ENCODE assay signal across 21 cellular contexts in genomic region chr3:60085649-60086048, GRCh38.
"Had no signal": no experiment of that assay in that cellular context is flagged by ENCODE, and none has a peak within 500 bp of the region (broad histone marks: within the 10 kb centered on the region; RNA-seq: fewer than 3 reads in every experiment).

No MANE protein-coding gene starts in this region.

- H3K27ac Mint-ChIP-seq: nephron; stimulated activated memory B cell treated with anti-CD40 and anti-IgM and Interleukin-4, amounts not matched to agents 10 μg/mL and 1 μg/mL and 100 μg/mL, for 72 hours had no signal

- H3K9me3 Mint-ChIP-seq: stimulated activated memory B cell treated with anti-CD40 and anti-IgM and Interleukin-4, amounts not matched to agents 10 μg/mL and 1 μg/mL and 100 μg/mL, for 72 hours had no signal

- H3K36me3 ChIP-seq: heart left ventricle, prostate gland, right lobe of liver, stomach, thoracic aorta, transverse colon had no signal

- H3K27ac ChIP-seq: coronary artery, heart left ventricle, parathyroid adenoma, prostate gland, right lobe of liver, stomach, thoracic aorta, transverse colon had no signal

- H3K4me3 Mint-ChIP-seq: nephron; stimulated activated memory B cell treated with anti-CD40 and anti-IgM and Interleukin-4, amounts not matched to agents 10 μg/mL and 1 μg/mL and 100 μg/mL, for 72 hours had no signal

- DNase-seq: effector CD4-positive, alpha-beta T cell; heart left ventricle; hippocampal formation; left colon; left ventricle myocardium superior; mesenchymal stem cell; midbrain; right lobe of liver; stimulated activated CD4-positive, alpha-beta T cell treated with anti-CD3 and anti-CD28 coated beads, Interleukin-4, amount 100 ng/mL, for 1 hour; stimulated activated CD8-positive, alpha-beta memory T cell treated with anti-CD3 and anti-CD28 coated beads, Interleukin-4, amount 100 ng/mL, for 48 hours; stomach; substantia nigra; transverse colon had no signal

- H3K27me3 Mint-ChIP-seq: stimulated activated memory B cell treated with anti-CD40 and anti-IgM and Interleukin-4, amounts not matched to agents 10 μg/mL and 1 μg/mL and 100 μg/mL, for 72 hours had no signal

- H3K27me3 ChIP-seq: heart left ventricle, right lobe of liver, stomach, transverse colon had no signal

- H3K9me3 ChIP-seq: prostate gland, right lobe of liver, stomach, thoracic aorta had no signal

- H3K4me3 ChIP-seq: coronary artery, heart left ventricle, lung, prostate gland, right lobe of liver, stomach, thoracic aorta, transverse colon had no signal

- H3K9ac ChIP-seq: parathyroid adenoma had no signal

- ATAC-seq: esophagus mucosa; heart left ventricle; left colon; left ventricle myocardium superior; right lobe of liver; stimulated activated memory B cell treated with anti-CD40 and anti-IgM and Interleukin-4, amounts not matched to agents 10 μg/mL and 1 μg/mL and 100 μg/mL, for 72 hours had no signal

- H3K36me3 Mint-ChIP-seq: stimulated activated memory B cell treated with anti-CD40 and anti-IgM and Interleukin-4, amounts not matched to agents 10 μg/mL and 1 μg/mL and 100 μg/mL, for 72 hours had no signal

- H3K4me1 ChIP-seq: heart left ventricle, parathyroid adenoma, prostate gland, right lobe of liver, transverse colon had no signal
